Comparison of ENCODE assay signal across 8 cellular contexts in the genomic region with DNA sequence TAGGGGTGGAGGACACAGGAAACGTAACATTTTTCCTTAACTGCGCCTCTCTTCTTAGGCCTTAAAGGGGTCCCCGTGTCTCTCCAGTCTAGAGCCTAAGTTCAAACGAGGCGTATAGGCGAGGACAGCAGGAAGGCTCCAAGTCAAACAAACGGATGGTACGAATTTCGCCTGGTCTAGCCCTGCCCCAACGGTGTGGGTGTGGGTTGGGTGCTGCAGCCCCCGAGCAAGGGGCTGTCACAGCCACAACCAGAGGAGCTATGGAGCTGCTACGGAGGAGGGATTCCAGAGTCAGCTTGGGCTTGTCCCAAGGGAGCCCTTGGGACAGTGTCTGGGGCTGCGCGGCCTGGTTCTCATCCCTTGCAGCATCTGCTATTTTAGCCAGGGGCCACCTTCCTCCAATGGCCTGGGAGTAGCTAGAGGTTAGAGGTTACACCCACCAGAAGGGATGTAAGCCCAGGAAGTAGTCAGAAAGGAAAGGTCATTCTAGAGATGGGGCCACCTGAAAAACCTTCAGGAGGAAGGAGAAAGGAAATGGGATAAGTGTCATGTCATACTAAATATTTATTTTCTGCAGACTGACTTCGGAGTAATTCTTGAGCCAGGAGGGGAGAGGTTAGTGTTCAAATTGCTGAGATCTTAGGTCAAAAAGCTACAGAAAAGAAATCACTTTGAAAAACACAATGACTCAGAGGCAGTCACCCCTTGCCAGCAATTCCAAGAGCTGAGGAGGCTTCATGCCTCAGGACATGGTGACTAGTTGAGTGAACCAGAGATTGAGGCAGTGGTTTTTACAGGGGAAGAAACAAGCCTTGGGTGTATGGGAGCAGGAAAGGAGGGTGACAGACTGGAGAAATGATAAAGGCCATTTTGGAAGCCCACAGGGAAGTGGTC. TPM values are rescaled to one million over a fixed set of nuclear protein-coding genes. Genes with fewer than 3 reads are reported as not detected.
DNase-seq lines count a peak whose midpoint lies in the region; ATAC-seq and TF ChIP-seq lines count a peak whose summit lies in the region.

No MANE protein-coding gene starts in this region.

- H3K27me3 ChIP-seq in neuronal stem cell (ENCODE audit: control insufficient read depth in 3 of 3, insufficient read depth in 3 of 3, low read depth in 1 of 3, low read length in 3 of 3): peaks cover 0 to 3% (median 0%) of the 10 kb centered on the region in 3 experiments

- TF ChIP-seq CTCF in AG09319 (IDR thresholded peaks at IDR 0.05; ENCODE audit: low read depth, low read length): no peak
- no peak for TF ChIP-seq CTCF in VCaP (conservative IDR thresholded peaks at IDR 0.05)

- H3K18ac ChIP-seq in neuronal stem cell (ENCODE audit: low read length): peak overlapping the region; percentile 84

- H3K27ac ChIP-seq in VCaP: peak overlapping the region; percentile 98
- peak overlapping the region; percentile 62 for H3K27ac ChIP-seq in neuronal stem cell (replicated peaks; ENCODE audit: low read length)

- H2BK15ac ChIP-seq in neuronal stem cell (ENCODE audit: low read length): no peak overlapping the region

- no peak overlapping the region for H2BK120ac ChIP-seq in neuronal stem cell (ENCODE audit: low read depth, low read length)

- peak overlapping the region; percentile 94 for H3K23ac ChIP-seq in neuronal stem cell (ENCODE audit: low read depth, low read length, poor library complexity)

- no peak for ATAC-seq in GM21360 (IDR thresholded peaks at IDR 0.05; ENCODE audit: unreplicated experiment)
- ATAC-seq in HG02623 (IDR thresholded peaks at IDR 0.05; ENCODE audit: unreplicated experiment): no peak

- H4K8ac ChIP-seq in neuronal stem cell (ENCODE audit: low read depth, low read length): no peak overlapping the region

- peak overlapping the region; percentile 77 for H3K4me2 ChIP-seq in neuronal stem cell (ENCODE audit: insufficient read depth, low read length, poor library complexity, severe bottlenecking)

- no peaks in the 10 kb centered on the region for H3K79me1 ChIP-seq in neuronal stem cell (ENCODE audit: low read depth, low read length)

- H2AFZ ChIP-seq in neuronal stem cell (ENCODE audit: low read length): peak overlapping the region; percentile 87

- peak overlapping the region; percentile 92 for H3K9ac ChIP-seq in neuronal stem cell (ENCODE audit: low read depth, low read length, poor library complexity)

- no peak overlapping the region for H2BK12ac ChIP-seq in neuronal stem cell (ENCODE audit: low read length)

- H3K4me1 ChIP-seq in neuronal stem cell (ENCODE audit: control insufficient read depth in 2 of 2, insufficient read depth in 1 of 2, low read depth in 1 of 2, low read length in 2 of 2): peaks cover 9 to 13% of the 10 kb centered on the region in 2 donors

- H3K9me3 ChIP-seq in neuronal stem cell (replicated peaks in 1 of 2; ENCODE audit: control insufficient read depth in 2 of 2, insufficient read depth in 1 of 2, low read depth in 1 of 2, low read length in 2 of 2): no peaks in the 10 kb centered on the region

- peaks cover 3 to 26% of the 10 kb centered on the region in 2 donors for H3K36me3 ChIP-seq in neuronal stem cell (replicated peaks in 1 of 2; ENCODE audit: control insufficient read depth in 2 of 2, insufficient read depth in 2 of 2, low read length in 2 of 2)

- no CpG with 5 or more reads among the region's 15 CpGs for WGBS in neuronal stem cell (ENCODE audit: extremely low coverage in 2 of 2, insufficient read length in 2 of 2, insufficient replicate concordance in 1 of 2), 2 donors

- no peak overlapping the region for H4K91ac ChIP-seq in neuronal stem cell (ENCODE audit: low read depth, low read length, poor library complexity)

- peak; percentile 39 for DNase-seq in AG09319 (ENCODE audit: extremely low read depth, low read depth)
- peak; percentile 32 for DNase-seq in H4 (ENCODE audit: low spot score)
- peak; percentile 82 for DNase-seq in fibroblast of peridontal ligament (ENCODE audit: extremely low read depth)
- DNase-seq in neuronal stem cell (ENCODE audit: low spot score): no peak
- DNase-seq in cerebellum (ENCODE audit: low spot score): no peak

- no peak overlapping the region for H3K4ac ChIP-seq in neuronal stem cell (ENCODE audit: low read length)

- no peak overlapping the region for H3K14ac ChIP-seq in neuronal stem cell (ENCODE audit: low read length)

- peak overlapping the region; percentile 67 to 80 for H3K4me3 ChIP-seq in neuronal stem cell (ENCODE audit: low read length in 2 of 2)

- H2AK5ac ChIP-seq in neuronal stem cell (ENCODE audit: low read depth, low read length): no peak overlapping the region

- peak overlapping the region; percentile 7 for H2BK5ac ChIP-seq in neuronal stem cell (ENCODE audit: low read length)

RNA-seq across cellular contexts. Expression of gene VPS52, which starts 21.7 kb away (rescaled TPM):
- 16.9 and 38.9 TPM in 2 replicates for total RNA-seq in H4 (2014; rRNA removed; shearing (Covaris generic))
- 41.1 TPM for polyA plus RNA-seq in neuronal stem cell (2013, experiment 1 of 2)
- 41.5 TPM for polyA plus RNA-seq in neuronal stem cell (2013, experiment 2 of 2)
- total RNA-seq in cerebellum: 37.8 TPM

RNA-seq across cellular contexts. Expression of gene RPS18, which starts 21.9 kb away (rescaled TPM):
- total RNA-seq in H4 (2014; rRNA removed; shearing (Covaris generic)): 2,534 and 2,796 TPM in 2 replicates
- 7,654 TPM for polyA plus RNA-seq in neuronal stem cell (2013, experiment 1 of 2)
- 7,710 TPM for polyA plus RNA-seq in neuronal stem cell (2013, experiment 2 of 2)
- total RNA-seq in cerebellum: 1,193 TPM

RNA-seq across cellular contexts. Expression of gene B3GALT4, which starts 26.9 kb away (rescaled TPM):
- not detected in 2 replicates for total RNA-seq in H4 (2014; rRNA removed; shearing (Covaris generic))
- polyA plus RNA-seq in neuronal stem cell (2013, experiment 1 of 2): 1.3 TPM
- 1.4 TPM for polyA plus RNA-seq in neuronal stem cell (2013, experiment 2 of 2)
- 10.8 TPM for total RNA-seq in cerebellum

RNA-seq across cellular contexts. Expression of gene WDR46, which starts 39.1 kb away (rescaled TPM):
- total RNA-seq in H4 (2014; rRNA removed; shearing (Covaris generic)): 89.0 and 99.5 TPM in 2 replicates
- 31.2 TPM for polyA plus RNA-seq in neuronal stem cell (2013, experiment 1 of 2)
- 30.9 TPM for polyA plus RNA-seq in neuronal stem cell (2013, experiment 2 of 2)
- total RNA-seq in cerebellum: 18.1 TPM

RNA-seq across cellular contexts. Expression of gene PFDN6, which starts 39.4 kb away (rescaled TPM):
- total RNA-seq in H4 (2014; rRNA removed; shearing (Covaris generic)): 85.0 and 105 TPM in 2 replicates
- 63.9 TPM for polyA plus RNA-seq in neuronal stem cell (2013, experiment 1 of 2)
- polyA plus RNA-seq in neuronal stem cell (2013, experiment 2 of 2): 63.8 TPM
- total RNA-seq in cerebellum: 17.1 TPM

Comparison
In these comparisons a context has a peak if more than half of its experiments do, and no peak if none do; other contexts are left out.
1. DNase-seq: peak in AG09319 (single experiment), H4 (single experiment) and fibroblast of peridontal ligament (single experiment); none in neuronal stem cell (single experiment) and cerebellum (single experiment).
2. RNA of gene B3GALT4, which starts 26.9 kb away (total RNA-seq): 10.8 TPM in cerebellum (single experiment); not detected in H4; every median in the first group is over 10 times any median in the second.